Comparison of ENCODE assay signal across 12 cellular contexts in the genomic region with DNA sequence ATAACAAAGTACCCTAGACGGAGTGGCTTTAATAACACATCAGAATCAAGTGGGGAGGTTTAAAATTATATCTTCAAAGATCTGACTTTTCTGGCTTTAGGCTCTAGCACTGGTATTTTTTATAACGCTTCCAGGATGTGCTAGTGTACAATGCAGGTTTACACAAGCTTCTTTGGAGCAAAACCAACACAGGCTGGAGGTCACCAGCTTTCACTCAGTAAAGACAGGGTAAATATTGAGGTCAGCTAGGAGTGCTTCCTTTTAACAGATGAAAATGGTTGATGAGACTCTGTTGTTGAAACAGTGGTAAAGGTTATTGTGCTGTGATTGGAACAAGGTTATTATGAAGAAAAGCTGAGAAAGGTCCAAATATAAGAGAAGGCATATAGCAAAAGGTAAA.
"Had no signal": no experiment of that assay in that cellular context is flagged by ENCODE, and none has a peak within 500 bp of the region (broad histone marks: within the 10 kb centered on the region; RNA-seq: fewer than 3 reads in every experiment).

No MANE protein-coding gene starts in this region.

- H3K36me3 Mint-ChIP-seq: natural killer cell treated with Interleukin-12 subunit alpha and Interleukin-12 subunit beta and Interleukin-15 and Interleukin-18, amount 100 ng/mL, for 72 hours had no signal

- H3K4me3 Mint-ChIP-seq: activated B cell treated with CpG ODN at 0.5 μM for 24 hours; activated CD4-positive, alpha-beta T cell treated with anti-CD3 and anti-CD28 coated beads, Interleukin-2, amount 10 ng/mL, durations not matched to agents 24 days and 14 days; effector memory CD8-positive, alpha-beta T cell; natural killer cell treated with Interleukin-12 subunit alpha and Interleukin-12 subunit beta and Interleukin-15 and Interleukin-18, amount 100 ng/mL, for 72 hours had no signal

- DNase-seq: activated B cell treated with CpG ODN at 0.5 μM for 24 hours; activated CD4-positive, alpha-beta T cell treated with anti-CD3 and anti-CD28 coated beads, Interleukin-2, amount 10 ng/mL, durations not matched to agents 24 days and 14 days; activated naive CD4-positive, alpha-beta T cell treated with anti-CD3 and anti-CD28 coated beads, Interleukin-2, amount 50 U/mL, for 16 hours; effector memory CD8-positive, alpha-beta T cell; hypothalamus; nucleus accumbens; small intestine; uterus had no signal

- H3K9me3 ChIP-seq: body of pancreas, right atrium auricular region, uterus had no signal

- H3K27me3 Mint-ChIP-seq: activated B cell treated with CpG ODN at 0.5 μM for 24 hours; activated CD4-positive, alpha-beta T cell treated with anti-CD3 and anti-CD28 coated beads, Interleukin-2, amount 10 ng/mL, durations not matched to agents 24 days and 14 days; effector memory CD8-positive, alpha-beta T cell; natural killer cell treated with Interleukin-12 subunit alpha and Interleukin-12 subunit beta and Interleukin-15 and Interleukin-18, amount 100 ng/mL, for 72 hours had no signal

- H3K36me3 ChIP-seq: right atrium auricular region, uterus had no signal

- H3K4me1 ChIP-seq: body of pancreas, right atrium auricular region, uterus had no signal

- H3K27me3 ChIP-seq: body of pancreas, right atrium auricular region, uterus had no signal

- H3K27ac Mint-ChIP-seq: activated B cell treated with CpG ODN at 0.5 μM for 24 hours; activated CD4-positive, alpha-beta T cell treated with anti-CD3 and anti-CD28 coated beads, Interleukin-2, amount 10 ng/mL, durations not matched to agents 24 days and 14 days; activated T-helper 2 cell treated with anti-CD3 and anti-CD28 coated beads, Interferon-gamma antibody, Interleukin-2, Interleukin-4, amounts not matched to agents 10 μg/mL and 5 μg/mL and 100 μg/mL, durations not matched to agents 14 hours and 24 hours and 36 hours; effector memory CD8-positive, alpha-beta T cell; natural killer cell treated with Interleukin-12 subunit alpha and Interleukin-12 subunit beta and Interleukin-15 and Interleukin-18, amount 100 ng/mL, for 72 hours had no signal

- H3K4me3 ChIP-seq: body of pancreas, right atrium auricular region, uterus had no signal

- H3K4me1 Mint-ChIP-seq: activated B cell treated with CpG ODN at 0.5 μM for 24 hours; activated CD4-positive, alpha-beta T cell treated with anti-CD3 and anti-CD28 coated beads, Interleukin-2, amount 10 ng/mL, durations not matched to agents 24 days and 14 days had no signal

- H3K27ac ChIP-seq: body of pancreas, right atrium auricular region, uterus had no signal

- H3K9me3 Mint-ChIP-seq: activated B cell treated with CpG ODN at 0.5 μM for 24 hours; activated CD4-positive, alpha-beta T cell treated with anti-CD3 and anti-CD28 coated beads, Interleukin-2, amount 10 ng/mL, durations not matched to agents 24 days and 14 days had no signal

- ATAC-seq: body of pancreas; effector memory CD8-positive, alpha-beta T cell; natural killer cell treated with Interleukin-12 subunit alpha and Interleukin-12 subunit beta and Interleukin-15 and Interleukin-18, amount 100 ng/mL, for 72 hours had no signal
